10 cellular contexts compared by ENCODE assay signal in genomic region chr3:173938159-173938558, GRCh38.
DNase-seq lines count a peak whose midpoint lies in the region; ATAC-seq and TF ChIP-seq lines count a peak whose summit lies in the region.
"Had no signal": no experiment of that assay in that cellular context is flagged by ENCODE, and none has a peak within 500 bp of the region (broad histone marks: within the 10 kb centered on the region; RNA-seq: fewer than 3 reads in every experiment).

No MANE protein-coding gene starts in this region.

- no peak for ATAC-seq in HG03097 (IDR thresholded peaks at IDR 0.05; ENCODE audit: low FRiP score, unreplicated experiment)
- ATAC-seq in GM21825 (IDR thresholded peaks at IDR 0.05; ENCODE audit: unreplicated experiment) = no peak

- H3K4me1 ChIP-seq in mesodermal cell (ENCODE audit: control insufficient read depth, insufficient read depth, low read length, poor library complexity, severe bottlenecking) = peaks cover 14% of the 10 kb centered on the region
- no peaks in the 10 kb centered on the region for H3K4me1 ChIP-seq in effector memory CD4-positive, alpha-beta T cell (ENCODE audit: control insufficient read depth, insufficient read depth, low read length, poor library complexity, severe bottlenecking)

- in situ Hi-C loops in brain microvascular endothelial cell (cut with HindIII; ENCODE audit: low pct_ligation_motif_present, low sequenced_read_pairs) = no loop called here

- DNase-seq in EL (peak; percentile 45), NCI-H1436 treated with DMSO at 0.1 percent for 48 hours (lab: John Stamatoyannopoulos, UW) (peak; percentile 79), brain microvascular endothelial cell (peak; percentile 48)
- no peak for DNase-seq in effector memory CD4-positive, alpha-beta T cell
- no peak for DNase-seq in activated effector memory CD4-positive, alpha-beta T cell treated with Interleukin-2 at 50 U/mL for 16 hours
- DNase-seq: activated effector memory CD4-positive, alpha-beta T cell treated with anti-CD3 and anti-CD28 coated beads, Interleukin-2, amount 50 U/mL, for 16 hours; Karpas-422 had no signal

- H3K36me3 ChIP-seq in brain microvascular endothelial cell (replicated peaks) (no peaks in the 10 kb centered on the region), mesodermal cell (ENCODE audit: control insufficient read depth, insufficient read depth, low read length) (no peaks in the 10 kb centered on the region)
- no peaks in the 10 kb centered on the region for H3K36me3 ChIP-seq in effector memory CD4-positive, alpha-beta T cell (ENCODE audit: control insufficient read depth, insufficient read depth, low read length)

- H3K27me3 ChIP-seq in brain microvascular endothelial cell (replicated peaks) = no peaks in the 10 kb centered on the region
- no peaks in the 10 kb centered on the region for H3K27me3 ChIP-seq in effector memory CD4-positive, alpha-beta T cell (replicated peaks; ENCODE audit: control insufficient read depth, insufficient read depth, low read length, poor library complexity, severe bottlenecking)

- no peak overlapping the region for H3K27ac ChIP-seq in brain microvascular endothelial cell
- peak overlapping the region; percentile 78 for H3K27ac ChIP-seq in mesodermal cell (ENCODE audit: low read depth, low read length, severe bottlenecking)
- no peak overlapping the region for H3K27ac ChIP-seq in effector memory CD4-positive, alpha-beta T cell (ENCODE audit: insufficient read depth, low read length, poor library complexity, severe bottlenecking)

- no peaks in the 10 kb centered on the region for H3K9me3 ChIP-seq in mesodermal cell (ENCODE audit: control insufficient read depth, low read length)
- H3K9me3 ChIP-seq in effector memory CD4-positive, alpha-beta T cell (ENCODE audit: control insufficient read depth, low read length) = no peaks in the 10 kb centered on the region

- 60 to 61% methylated on average over 1 to 3 of the region's 4 CpGs for WGBS in mesodermal cell (ENCODE audit: insufficient coverage in 2 of 2), 2 experiments

- TF ChIP-seq CTCF in brain microvascular endothelial cell (IDR thresholded peaks at IDR 0.05; ENCODE audit: low read depth, low read length, missing control alignments) = no peak

- H3K4me3 ChIP-seq in brain microvascular endothelial cell (ENCODE audit: low read depth, low read length) (no peak overlapping the region), mesodermal cell (ENCODE audit: extremely low read depth, insufficient read depth, low read length, poor library complexity, severe bottlenecking) (no peak overlapping the region)
- no peak overlapping the region for H3K4me3 ChIP-seq in effector memory CD4-positive, alpha-beta T cell (ENCODE audit: insufficient read depth, low read depth, low read length, poor library complexity, severe bottlenecking)

Comparison
In these comparisons a context has a peak if more than half of its experiments do, and no peak if none do; other contexts are left out.
1. DNase-seq: peak in EL (single experiment), NCI-H1436 treated with DMSO at 0.1 percent for 48 hours (single experiment) and brain microvascular endothelial cell (single experiment); none in effector memory CD4-positive, alpha-beta T cell (0 of 3) and activated effector memory CD4-positive, alpha-beta T cell treated with Interleukin-2 at 50 U/mL for 16 hours (single experiment).